In genomic region chr14:76501156-76501555, GRCh38 we compare ENCODE assay signal across 28 cellular contexts.
"Had no signal": no experiment of that assay in that cellular context is flagged by ENCODE, and none has a peak within 500 bp of the region (broad histone marks: within the 10 kb centered on the region; RNA-seq: fewer than 3 reads in every experiment).

No MANE protein-coding gene starts in this region.

- H3K27ac Mint-ChIP-seq: activated CD4-positive, alpha-beta memory T cell treated with anti-CD3 and anti-CD28 coated beads for 36 hours; activated CD4-positive, alpha-beta T cell treated with anti-CD3 and anti-CD28 coated beads, Interleukin-2, amount 10 ng/mL, durations not matched to agents 7 days and 5 days; activated naive CD4-positive, alpha-beta T cell treated with anti-CD3 and anti-CD28 coated beads, Interleukin-2, amount 50 U/mL, for 72 hours; activated naive CD8-positive, alpha-beta T cell treated with anti-CD3 and anti-CD28 coated beads, Interleukin-2, amount 50 U/mL, for 24 hours; activated T-helper 2 cell treated with anti-CD3 and anti-CD28 coated beads, Interferon-gamma antibody, Interleukin-2, Interleukin-4, amounts not matched to agents 10 μg/mL and 5 μg/mL and 100 μg/mL, durations not matched to agents 14 hours and 24 hours and 36 hours had no signal

- H3K27me3 Mint-ChIP-seq: activated CD4-positive, alpha-beta T cell treated with anti-CD3 and anti-CD28 coated beads, Interleukin-2, amount 10 ng/mL, durations not matched to agents 7 days and 5 days had no signal

- H3K27ac ChIP-seq: Peyer's patch, RWPE1, SJCRH30, VCaP had no signal

- H3K27me3 ChIP-seq: Peyer's patch, SJCRH30 had no signal

- ATAC-seq: activated naive CD4-positive, alpha-beta T cell treated with anti-CD3 and anti-CD28 coated beads, Interleukin-2, amount 50 U/mL, for 72 hours; activated naive CD8-positive, alpha-beta T cell treated with anti-CD3 and anti-CD28 coated beads, Interleukin-2, amount 50 U/mL, for 24 hours; activated T-cell treated with anti-CD3 and anti-CD28 coated beads, Interleukin-2, amount 50 U/mL, for 4 hours had no signal

- H3K9me3 Mint-ChIP-seq: activated CD4-positive, alpha-beta memory T cell treated with anti-CD3 and anti-CD28 coated beads for 36 hours; activated CD4-positive, alpha-beta T cell treated with anti-CD3 and anti-CD28 coated beads, Interleukin-2, amount 10 ng/mL, durations not matched to agents 7 days and 5 days; activated naive CD4-positive, alpha-beta T cell treated with anti-CD3 and anti-CD28 coated beads, Interleukin-2, amount 50 U/mL, for 72 hours; activated naive CD8-positive, alpha-beta T cell treated with anti-CD3 and anti-CD28 coated beads, Interleukin-2, amount 50 U/mL, for 24 hours; activated T-cell treated with anti-CD3 and anti-CD28 coated beads, Interleukin-2, amount 50 U/mL, for 4 hours; activated T-helper 2 cell treated with anti-CD3 and anti-CD28 coated beads, Interferon-gamma antibody, Interleukin-2, Interleukin-4, amounts not matched to agents 10 μg/mL and 5 μg/mL and 100 μg/mL, durations not matched to agents 14 hours and 24 hours and 36 hours; brain had no signal

- FAIRE-seq: astrocyte had no signal

- DNase-seq: activated CD4-positive, alpha-beta memory T cell treated with anti-CD3 and anti-CD28 coated beads for 36 hours; activated CD4-positive, alpha-beta T cell treated with anti-CD3 and anti-CD28 coated beads, Interleukin-2, amount 10 ng/mL, durations not matched to agents 7 days and 5 days; activated CD4-positive, CD25-positive, alpha-beta regulatory T cell; activated CD8-positive, alpha-beta memory T cell treated with anti-CD3 and anti-CD28 coated beads for 24 hours; activated naive CD4-positive, alpha-beta T cell; activated naive CD8-positive, alpha-beta T cell treated with anti-CD3 and anti-CD28 coated beads, Interleukin-2, amount 50 U/mL, for 24 hours; activated T-cell treated with anti-CD3 and anti-CD28 coated beads, Interleukin-2, amount 50 U/mL, for 4 hours; amniotic stem cell; NCI-H1048; NCI-H146; NCI-H187 treated with DMSO at 0.1 percent for 48 hours; NCI-H2081 treated with DMSO at 0.1 percent for 48 hours; NCI-H226; NCI-H510A; NCI-H526 treated with DMSO at 0.1 percent for 48 hours; NCI-H82; OCI-M1; Peyer's patch; Right ventricle myocardium superior; SJCRH30; SK-N-SH; T-helper 1 cell had no signal

- H3K9me3 ChIP-seq: Peyer's patch, SJCRH30, SK-N-SH had no signal

- H3K4me1 ChIP-seq: Peyer's patch, SJCRH30 had no signal

- H3K4me2 ChIP-seq: SK-N-SH had no signal

- H3K4me1 Mint-ChIP-seq: activated CD4-positive, alpha-beta T cell treated with anti-CD3 and anti-CD28 coated beads, Interleukin-2, amount 10 ng/mL, durations not matched to agents 7 days and 5 days; activated naive CD8-positive, alpha-beta T cell treated with anti-CD3 and anti-CD28 coated beads, Interleukin-2, amount 50 U/mL, for 24 hours; brain had no signal

- H3K36me3 Mint-ChIP-seq: activated CD4-positive, alpha-beta memory T cell treated with anti-CD3 and anti-CD28 coated beads for 36 hours; activated naive CD4-positive, alpha-beta T cell treated with anti-CD3 and anti-CD28 coated beads, Interleukin-2, amount 50 U/mL, for 72 hours; brain had no signal

- H3K4me3 ChIP-seq: Peyer's patch, SJCRH30 had no signal

- H3K9me2 ChIP-seq: SK-N-SH had no signal

- H3K4me3 Mint-ChIP-seq: activated CD4-positive, alpha-beta memory T cell treated with anti-CD3 and anti-CD28 coated beads for 36 hours; activated CD4-positive, alpha-beta T cell treated with anti-CD3 and anti-CD28 coated beads, Interleukin-2, amount 10 ng/mL, durations not matched to agents 7 days and 5 days; activated naive CD8-positive, alpha-beta T cell treated with anti-CD3 and anti-CD28 coated beads, Interleukin-2, amount 50 U/mL, for 24 hours; activated T-cell treated with anti-CD3 and anti-CD28 coated beads, Interleukin-2, amount 50 U/mL, for 4 hours; brain had no signal

- H3K9ac ChIP-seq: SK-N-SH had no signal

- H3K36me3 ChIP-seq: Peyer's patch, SJCRH30 had no signal
